Comparison of ENCODE assay signal across 15 cellular contexts in the genomic region with DNA sequence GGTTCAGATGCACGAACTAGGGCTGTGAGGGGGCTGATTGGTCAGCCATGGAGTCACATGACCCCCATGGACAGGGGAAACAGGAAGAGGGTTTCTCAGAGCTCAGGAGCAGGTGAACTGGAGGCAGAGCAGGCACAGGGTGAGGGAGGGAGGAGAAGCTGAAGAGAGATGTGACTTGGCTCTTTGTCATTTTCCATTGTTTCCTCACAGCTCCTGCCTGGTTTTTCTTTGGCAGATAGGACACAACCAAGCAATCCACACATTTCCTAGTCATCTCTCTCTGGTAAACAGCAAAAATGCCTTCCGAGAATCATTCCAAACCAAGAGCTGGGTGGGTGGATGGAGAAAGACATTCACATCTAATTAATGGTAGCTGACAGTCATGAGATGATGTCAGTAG. TPM values are rescaled to one million over a fixed set of nuclear protein-coding genes. Genes with fewer than 3 reads are reported as not detected.
DNase-seq lines count a peak whose midpoint lies in the region; ATAC-seq lines count a peak whose summit lies in the region.
"Had no signal": no experiment of that assay in that cellular context is flagged by ENCODE, and none has a peak within 500 bp of the region (broad histone marks: within the 10 kb centered on the region; RNA-seq: fewer than 3 reads in every experiment).

No MANE protein-coding gene starts in this region.

- peak; percentile 22 for ATAC-seq in sciatic nerve
- no peak for ATAC-seq in esophagus mucosa
- ATAC-seq: activated CD4-positive, CD25-positive, alpha-beta regulatory T cell treated with anti-CD3 and anti-CD28 coated beads, Interleukin-2, amount 50 U/mL, for 24 hours; stimulated activated memory B cell treated with anti-CD40 and anti-IgM and Interleukin-4, amounts not matched to agents 10 μg/mL and 1 μg/mL and 100 μg/mL, for 72 hours had no signal

- DNase-seq in AG08395 (ENCODE audit: low spot score), result peak; percentile 82
- peak; percentile 46 for DNase-seq in M059J (ENCODE audit: low read depth)
- peak; percentile 88 for DNase-seq in fibroblast of gingiva (ENCODE audit: low read depth)
- no peak for DNase-seq in sciatic nerve (ENCODE audit: low spot score)
- no peak for DNase-seq in mucosa of gallbladder (ENCODE audit: low spot score)
- no peak for DNase-seq in hypothalamus (lab: John Stamatoyannopoulos, UW)
- DNase-seq in NCI-H2107 treated with DMSO at 0.1 percent for 48 hours (lab: John Stamatoyannopoulos, UW; ENCODE audit: unreplicated experiment), result no peak
- DNase-seq: ACHN; activated CD8-positive, alpha-beta memory T cell treated with anti-CD3 and anti-CD28 coated beads, Interleukin-2, amount 50 U/mL, for 48 hours; MM.1S; naive B cell; NCI-H774 had no signal

- intact Hi-C loops in sciatic nerve (cut with DNase I), result no loop called here

RNA-seq across cellular contexts. Expression of a gene that starts 43.4 kb away (rescaled TPM):
- 10.0 and 18.1 TPM in 2 replicates for total RNA-seq in M059J (2014; rRNA removed; shearing (Covaris generic))
- total RNA-seq in sciatic nerve (68.7 TPM), mucosa of gallbladder (77.9 TPM), esophagus mucosa (13.0 TPM)

Comparison
In these comparisons a context has a peak if more than half of its experiments do, and no peak if none do; other contexts are left out.
1. DNase-seq: peak in AG08395 (single experiment), M059J (single experiment) and fibroblast of gingiva (single experiment); none in sciatic nerve (single experiment), mucosa of gallbladder (single experiment), hypothalamus (0 of 51) and NCI-H2107 treated with DMSO at 0.1 percent for 48 hours (single experiment).